8 cellular contexts compared by ENCODE assay signal in genomic region chr10:128035557-128035973, GRCh38.
A peak's percentile ranks its signal among the peaks of the same experiment; 100 is the strongest.
DNase-seq lines count a peak whose midpoint lies in the region; ATAC-seq, FAIRE-seq and TF ChIP-seq lines count a peak whose summit lies in the region.

No MANE protein-coding gene starts in this region.

- TF ChIP-seq CTCF in 22Rv1 (IDR thresholded peaks at IDR 0.05) = peak; percentile 90
- peak; percentile 75 to 93 (median 90) for TF ChIP-seq CTCF in H1 (IDR thresholded peaks at IDR 0.05; ENCODE audit: control extremely low read depth in 1 of 3, insufficient read depth in 1 of 3, low read depth in 1 of 3, low read length in 3 of 3)
- peak; percentile 33 to 51 (median 39) for TF ChIP-seq CTCF in nephron (IDR thresholded peaks at IDR 0.05; ENCODE audit: unreplicated experiment in 3 of 3)
- TF ChIP-seq CTCF in uterus (IDR thresholded peaks at IDR 0.05) = peak in 3 of 4 experiments; percentile 26 to 51 (median 33)

- H4K8ac ChIP-seq in H1 (ENCODE audit: extremely low read depth, insufficient read depth, low read length) = no peak overlapping the region

- no peak overlapping the region for H2BK15ac ChIP-seq in H1 (ENCODE audit: low read length)

- H3K27ac ChIP-seq in 22Rv1 (no peak overlapping the region), H1 (ENCODE audit: low read depth, low read length) (no peak overlapping the region), uterus (no peak overlapping the region)

- intact Hi-C loops in uterus (cut with DNase I; ENCODE audit: low total_unique reads) = no loop called here

- no peaks in the 10 kb centered on the region for H3K36me3 Mint-ChIP-seq in nephron (ENCODE audit: low read depth)

- H2BK5ac ChIP-seq in H1 (ENCODE audit: low read depth, low read length) = no peak overlapping the region

- no peak for TF ChIP-seq POLR2A in H1 (IDR thresholded peaks at IDR 0.05; ENCODE audit: control extremely low read depth in 1 of 2, low read depth in 2 of 2, low read length in 2 of 2)
- no peak for TF ChIP-seq POLR2A in uterus (IDR thresholded peaks at IDR 0.05)

- H3K4me3 ChIP-seq in H1 (ENCODE audit: extremely low read depth in 1 of 4, insufficient read depth in 2 of 4, low read depth in 3 of 4, low read length in 4 of 4) (no peak overlapping the region), uterus (no peak overlapping the region)

- no peak overlapping the region for H3K56ac ChIP-seq in H1 (replicated peaks; ENCODE audit: insufficient read length, low read depth, low read length)

- H3K27ac Mint-ChIP-seq in nephron = no peak overlapping the region

- no peaks in the 10 kb centered on the region for H3K79me2 ChIP-seq in H1 (ENCODE audit: control insufficient read depth in 1 of 2, insufficient read depth in 2 of 2, low read length in 2 of 2)

- no peaks in the 10 kb centered on the region for H3K23me2 ChIP-seq in H1 (ENCODE audit: low read depth, low read length)

- H3K4me1 ChIP-seq in H1 (replicated peaks in 1 of 4; ENCODE audit: control insufficient read depth in 3 of 4, insufficient read depth in 4 of 4, low read length in 3 of 4) = no peaks in the 10 kb centered on the region
- H3K4me1 ChIP-seq in uterus = no peaks in the 10 kb centered on the region

- H2AFZ ChIP-seq in H1 (ENCODE audit: low read length) = no peak overlapping the region

- H4K20me1 ChIP-seq in H1 (replicated peaks in 1 of 2; ENCODE audit: control insufficient read depth in 1 of 2, insufficient read depth in 2 of 2, low read length in 2 of 2) = no peaks in the 10 kb centered on the region

- H2BK12ac ChIP-seq in H1 (ENCODE audit: low read depth, low read length) = no peak overlapping the region

- TF ChIP-seq RAD21 in H1 (IDR thresholded peaks at IDR 0.05 in 1 of 2, conservative IDR thresholded peaks at IDR 0.05 in 1 of 2; ENCODE audit: low read depth in 2 of 2, low read length in 2 of 2) = peak; percentile 63 to 80

- CTCF ChIA-PET in H1 (lab: Charles Lee; ENCODE audit: partially characterized antibody) = interaction anchor here (0.6 to 4.9 kb wide), 41 partner anchors 8 to 1380 kb away, joined by 3 to 57 read pairs (median 3); no protein-coding TSS in a partner anchor

- H3K4me1 Mint-ChIP-seq in nephron = peaks cover 9% of the 10 kb centered on the region

- POLR2A ChIA-PET in H1 (lab: Charles Lee; ENCODE audit: partially characterized antibody) = no interaction called here

- no peaks in the 10 kb centered on the region for H3K9me3 Mint-ChIP-seq in nephron

- H3K36me3 ChIP-seq in H1 (ENCODE audit: control insufficient read depth in 2 of 4, insufficient read depth in 4 of 4, low read length in 3 of 4) (no peaks in the 10 kb centered on the region), uterus (no peaks in the 10 kb centered on the region)

- H3K14ac ChIP-seq in H1 (ENCODE audit: insufficient read length) = no peak overlapping the region

- H3K4me2 ChIP-seq in H1 (ENCODE audit: insufficient read depth in 1 of 2, low read depth in 2 of 2, low read length in 2 of 2) = no peak overlapping the region

- ATAC-seq in GM18909 (IDR thresholded peaks at IDR 0.05; ENCODE audit: poor library complexity, unreplicated experiment) = peak; percentile 66

- no peak overlapping the region for H2BK20ac ChIP-seq in H1 (ENCODE audit: low read length)

- no peak overlapping the region for H2AK5ac ChIP-seq in H1 (ENCODE audit: low read depth, low read length)

- no peak overlapping the region for H2BK120ac ChIP-seq in H1 (replicated peaks; ENCODE audit: low read depth, low read length)

- H3K79me1 ChIP-seq in H1 (ENCODE audit: low read depth, low read length) = no peaks in the 10 kb centered on the region; the same call in 1 of the 2 replicates

- peak; percentile 84 for FAIRE-seq in H1 (lab: Jason Lieb, UNC)

- peak; percentile 55 for DNase-seq in HuH-7.5 (ENCODE audit: low spot score)
- peak; percentile 49 to 58 for DNase-seq in activated CD4-positive, alpha-beta T cell treated with anti-CD3 and anti-CD28 coated beads, Interleukin-2, amount 50 U/mL, for 4 hours
- peak; percentile 23 to 95 for DNase-seq in H1 (ENCODE audit: low read depth in 1 of 2, low spot score in 2 of 2)
- peak in 1 of 2 donors; percentile 27 for DNase-seq in uterus
- DNase-seq in DMS114 treated with DMSO at 0.1 percent for 48 hours (lab: John Stamatoyannopoulos, UW; ENCODE audit: unreplicated experiment) = no peak

- H3K4ac ChIP-seq in H1 (replicated peaks; ENCODE audit: insufficient read length, low read depth, low read length) = no peak overlapping the region

- no peak for TF ChIP-seq EP300 in H1 (IDR thresholded peaks at IDR 0.05; ENCODE audit: borderline replicate concordance in 1 of 2, low read depth in 2 of 2, low read length in 2 of 2)

- H3K9me3 ChIP-seq in H1 (ENCODE audit: insufficient read depth in 2 of 2, low read depth in 1 of 2, low read length in 1 of 2) (no peaks in the 10 kb centered on the region), uterus (no peaks in the 10 kb centered on the region)

- no peak overlapping the region for H3K4me3 Mint-ChIP-seq in nephron

- peaks cover 22% of the 10 kb centered on the region for H3K27me3 Mint-ChIP-seq in nephron (ENCODE audit: low read depth)

- WGBS in H1 (ENCODE audit: extremely low coverage in 1 of 2, insufficient coverage in 1 of 2, insufficient read length in 1 of 2, insufficient replicate concordance in 2 of 2, low coverage in 1 of 2, low lambda C conversion rate in 2 of 2, missing lambda C conversion rate in 1 of 2), 2 experiments = 70% methylated on average over 5 of the region's 5 CpGs; no CpG with 5 or more reads in 1 of the 2 experiments

- no peak overlapping the region for H4K91ac ChIP-seq in H1 (replicated peaks; ENCODE audit: insufficient read length, low read length)

- H3K18ac ChIP-seq in H1 (ENCODE audit: extremely low read depth, low read length) = no peak overlapping the region

- no peaks in the 10 kb centered on the region for H3K27me3 ChIP-seq in H1 (replicated peaks in 1 of 4; ENCODE audit: control insufficient read depth in 3 of 4, extremely low read depth in 1 of 4, insufficient read depth in 3 of 4, low read length in 3 of 4)
- H3K27me3 ChIP-seq in uterus = no peaks in the 10 kb centered on the region

- no peak overlapping the region for H4K5ac ChIP-seq in H1 (ENCODE audit: insufficient read length, low read depth, low read length)

- no peak overlapping the region for H3K9ac ChIP-seq in H1 (replicated peaks in 1 of 4; ENCODE audit: extremely low read depth in 1 of 4, low read depth in 3 of 4, low read length in 3 of 4)

- no peak overlapping the region for H3K23ac ChIP-seq in H1 (ENCODE audit: insufficient read length)

TF ChIP-seq in H1, 55 proteins besides CTCF, POLR2A, EP300 and RAD21:
- TF ChIP-seq YY1 (IDR thresholded peaks at IDR 0.05; ENCODE audit: low read depth, low read length) (0 out of 2 replicates have a peak, but pooled peaks have one; percentile 13), EZH2 (IDR thresholded peaks at IDR 0.05; ENCODE audit: low read depth, low read length, severe bottlenecking) (no peak), MAX (IDR thresholded peaks at IDR 0.05) (no peak), FOSL1 (IDR thresholded peaks at IDR 0.05; ENCODE audit: insufficient read depth, low read depth, low read length) (no peak), TEAD4 (IDR thresholded peaks at IDR 0.05; ENCODE audit: low read depth, low read length) (no peak), JUN (IDR thresholded peaks at IDR 0.05; ENCODE audit: low read depth, low read length) (no peak)

Comparison
In these comparisons a context has a peak if more than half of its experiments do, and no peak if none do; other contexts are left out.
1. CTCF ChIP-seq: peak in every context shown above with its lines; median percentile 90 in 22Rv1; 90 in H1; 39 in nephron; 33 in uterus.